ENCODE assay signal across 1 cellular context in the genomic region with DNA sequence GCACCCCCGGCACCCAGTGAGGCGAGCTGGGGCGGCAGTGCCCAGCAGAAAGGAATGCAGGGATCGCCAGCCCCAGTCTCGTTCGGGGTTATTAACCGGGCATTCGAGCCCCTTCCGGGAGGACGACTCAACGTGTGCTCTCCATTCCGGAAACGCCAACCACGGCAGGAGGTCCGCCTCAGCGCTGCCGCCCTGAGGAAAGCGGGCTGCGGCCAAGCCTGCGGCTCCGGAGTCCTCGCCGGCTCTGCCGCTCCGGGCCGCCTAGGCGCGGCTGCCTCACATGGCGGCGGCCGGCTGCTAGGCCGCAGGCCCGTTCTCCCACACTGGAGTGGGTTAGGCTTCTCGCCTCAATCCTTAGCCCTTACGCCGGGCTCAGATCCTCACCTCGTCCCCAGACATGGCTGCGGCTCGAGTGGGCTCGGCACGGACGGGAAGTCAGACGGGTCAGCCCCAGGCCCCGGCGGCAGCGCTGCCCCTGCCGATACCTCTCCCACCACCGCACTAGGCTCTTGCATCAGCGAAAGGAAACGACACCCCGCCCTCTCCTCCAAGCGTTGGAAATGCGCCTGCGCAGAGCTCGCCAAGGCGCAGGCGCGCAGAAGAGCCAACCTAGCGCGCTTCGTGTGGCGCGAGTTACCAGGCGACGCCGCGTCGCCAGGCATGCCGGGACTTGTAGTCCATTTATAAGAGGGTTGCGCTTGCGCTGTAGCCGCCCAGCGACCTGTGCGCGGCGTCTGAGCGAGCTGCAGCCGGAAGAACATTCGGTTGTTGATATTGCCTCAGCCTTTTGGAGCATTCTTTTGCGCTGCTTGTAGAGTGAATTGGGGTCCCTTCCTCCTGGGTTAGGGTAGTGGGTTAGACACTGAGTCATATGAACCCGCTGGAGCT.
TF ChIP-seq lines count a peak whose summit lies in the region.

Gene EIF2S2 (minus strand): TSS at position 532 of the 888 bp plus-strand sequence. CDS start 133 bp downstream, at position 399.

TF ChIP-seq in HepG2, 621 proteins besides CTCF, POLR2A, EP300 and RAD21 (continued from another document and continues in another):
- TF ChIP-seq TEAD2 (CRISPR knock-in tag; IDR thresholded peaks at IDR 0.05), result peak; percentile 24; the same call in 1 of the 2 replicates
- TF ChIP-seq ZNF83 (CRISPR knock-in tag; IDR thresholded peaks at IDR 0.05; ENCODE audit: borderline replicate concordance), result peak; percentile 97
- 0 out of 2 replicates have a peak, but pooled peaks have one; percentile 7 for TF ChIP-seq ZNF652 (CRISPR knock-in tag; IDR thresholded peaks at IDR 0.05; ENCODE audit: borderline replicate concordance, low read depth)
- no peak; the same call in 1 of the 2 replicates for TF ChIP-seq RFX5 (IDR thresholded peaks at IDR 0.05; ENCODE audit: low read depth, low read length)
- peak; percentile 76 for TF ChIP-seq U2AF1 (optimal IDR thresholded peaks at IDR 0.05; ENCODE audit: low read depth, low read length)
- peak; percentile 98 for TF ChIP-seq POLR2G (IDR thresholded peaks at IDR 0.05; ENCODE audit: low read depth, low read length)
- peak; percentile 94; the same call in 1 of the 2 replicates for TF ChIP-seq SNAPC5 (CRISPR knock-in tag; IDR thresholded peaks at IDR 0.05; ENCODE audit: borderline replicate concordance)
- 0 out of 2 replicates have a peak, but pooled peaks have one; percentile 65 for TF ChIP-seq BATF2 (CRISPR knock-in tag; IDR thresholded peaks at IDR 0.05)
- TF ChIP-seq, protein P1, sequence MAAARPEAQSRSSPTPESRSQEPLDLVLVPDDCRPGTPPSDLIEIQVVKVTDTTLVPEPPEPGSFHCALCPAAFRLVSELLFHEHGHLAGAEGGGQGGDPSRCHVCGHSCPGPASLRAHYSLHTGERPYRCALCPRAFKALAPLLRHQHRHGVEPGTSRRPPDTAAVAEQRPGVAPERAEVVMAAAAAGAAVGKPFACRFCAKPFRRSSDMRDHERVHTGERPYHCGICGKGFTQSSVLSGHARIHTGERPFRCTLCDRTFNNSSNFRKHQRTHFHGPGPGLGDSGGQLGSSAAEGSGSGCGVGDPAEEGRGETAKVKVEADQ (CRISPR knock-in tag; IDR thresholded peaks at IDR 0.05; ENCODE audit: borderline replicate concordance), result peak; percentile 79; the same call in 1 of the 2 replicates
- TF ChIP-seq NFKB2 (CRISPR knock-in tag; IDR thresholded peaks at IDR 0.05; ENCODE audit: borderline replicate concordance), result peak; percentile 92
- peak; percentile 95 for TF ChIP-seq ZBTB3 (CRISPR knock-in tag; IDR thresholded peaks at IDR 0.05; ENCODE audit: borderline replicate concordance, low read depth)
- TF ChIP-seq THAP7 (CRISPR knock-in tag; IDR thresholded peaks at IDR 0.05), result 0 out of 2 replicates have a peak, but pooled peaks have one; percentile 95
- TF ChIP-seq, protein P2, sequence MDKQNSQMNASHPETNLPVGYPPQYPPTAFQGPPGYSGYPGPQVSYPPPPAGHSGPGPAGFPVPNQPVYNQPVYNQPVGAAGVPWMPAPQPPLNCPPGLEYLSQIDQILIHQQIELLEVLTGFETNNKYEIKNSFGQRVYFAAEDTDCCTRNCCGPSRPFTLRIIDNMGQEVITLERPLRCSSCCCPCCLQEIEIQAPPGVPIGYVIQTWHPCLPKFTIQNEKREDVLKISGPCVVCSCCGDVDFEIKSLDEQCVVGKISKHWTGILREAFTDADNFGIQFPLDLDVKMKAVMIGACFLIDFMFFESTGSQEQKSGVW (CRISPR knock-in tag; IDR thresholded peaks at IDR 0.05; ENCODE audit: borderline replicate concordance), result no peak; the same call in 1 of the 2 replicates
- peak; percentile 87 for TF ChIP-seq ZNF777 (CRISPR knock-in tag; IDR thresholded peaks at IDR 0.05)
- TF ChIP-seq ZNF639 (CRISPR knock-in tag; conservative IDR thresholded peaks at IDR 0.05), result peak; percentile 39; the same call in 1 of the 2 replicates
- peak; percentile 29 for TF ChIP-seq JUND (CRISPR knock-in tag; IDR thresholded peaks at IDR 0.05)
- no peak for TF ChIP-seq ZNF644 (CRISPR knock-in tag; IDR thresholded peaks at IDR 0.05; ENCODE audit: low read depth)
- TF ChIP-seq MTA3 (CRISPR knock-in tag; IDR thresholded peaks at IDR 0.05), result 0 out of 2 replicates have a peak, but pooled peaks have one; percentile 23
- peak; percentile 94 for TF ChIP-seq JARID2 (CRISPR knock-in tag; IDR thresholded peaks at IDR 0.05; ENCODE audit: insufficient replicate concordance)
- TF ChIP-seq, protein P3, sequence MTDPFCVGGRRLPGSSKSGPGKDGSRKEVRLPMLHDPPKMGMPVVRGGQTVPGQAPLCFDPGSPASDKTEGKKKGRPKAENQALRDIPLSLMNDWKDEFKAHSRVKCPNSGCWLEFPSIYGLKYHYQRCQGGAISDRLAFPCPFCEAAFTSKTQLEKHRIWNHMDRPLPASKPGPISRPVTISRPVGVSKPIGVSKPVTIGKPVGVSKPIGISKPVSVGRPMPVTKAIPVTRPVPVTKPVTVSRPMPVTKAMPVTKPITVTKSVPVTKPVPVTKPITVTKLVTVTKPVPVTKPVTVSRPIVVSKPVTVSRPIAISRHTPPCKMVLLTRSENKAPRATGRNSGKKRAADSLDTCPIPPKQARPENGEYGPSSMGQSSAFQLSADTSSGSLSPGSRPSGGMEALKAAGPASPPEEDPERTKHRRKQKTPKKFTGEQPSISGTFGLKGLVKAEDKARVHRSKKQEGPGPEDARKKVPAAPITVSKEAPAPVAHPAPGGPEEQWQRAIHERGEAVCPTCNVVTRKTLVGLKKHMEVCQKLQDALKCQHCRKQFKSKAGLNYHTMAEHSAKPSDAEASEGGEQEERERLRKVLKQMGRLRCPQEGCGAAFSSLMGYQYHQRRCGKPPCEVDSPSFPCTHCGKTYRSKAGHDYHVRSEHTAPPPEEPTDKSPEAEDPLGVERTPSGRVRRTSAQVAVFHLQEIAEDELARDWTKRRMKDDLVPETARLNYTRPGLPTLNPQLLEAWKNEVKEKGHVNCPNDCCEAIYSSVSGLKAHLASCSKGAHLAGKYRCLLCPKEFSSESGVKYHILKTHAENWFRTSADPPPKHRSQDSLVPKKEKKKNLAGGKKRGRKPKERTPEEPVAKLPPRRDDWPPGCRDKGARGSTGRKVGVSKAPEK (CRISPR knock-in tag; IDR thresholded peaks at IDR 0.05; ENCODE audit: borderline replicate concordance), result no peak
- TF ChIP-seq, protein P4, sequence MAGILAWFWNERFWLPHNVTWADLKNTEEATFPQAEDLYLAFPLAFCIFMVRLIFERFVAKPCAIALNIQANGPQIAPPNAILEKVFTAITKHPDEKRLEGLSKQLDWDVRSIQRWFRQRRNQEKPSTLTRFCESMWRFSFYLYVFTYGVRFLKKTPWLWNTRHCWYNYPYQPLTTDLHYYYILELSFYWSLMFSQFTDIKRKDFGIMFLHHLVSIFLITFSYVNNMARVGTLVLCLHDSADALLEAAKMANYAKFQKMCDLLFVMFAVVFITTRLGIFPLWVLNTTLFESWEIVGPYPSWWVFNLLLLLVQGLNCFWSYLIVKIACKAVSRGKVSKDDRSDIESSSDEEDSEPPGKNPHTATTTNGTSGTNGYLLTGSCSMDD (CRISPR knock-in tag; IDR thresholded peaks at IDR 0.05), result no peak; the same call in 1 of the 2 replicates
- TF ChIP-seq CENPX (CRISPR knock-in tag; IDR thresholded peaks at IDR 0.05), result no peak
- peak; percentile 80 for TF ChIP-seq SP140L (CRISPR knock-in tag; IDR thresholded peaks at IDR 0.05; ENCODE audit: borderline replicate concordance)
- TF ChIP-seq, protein P5, sequence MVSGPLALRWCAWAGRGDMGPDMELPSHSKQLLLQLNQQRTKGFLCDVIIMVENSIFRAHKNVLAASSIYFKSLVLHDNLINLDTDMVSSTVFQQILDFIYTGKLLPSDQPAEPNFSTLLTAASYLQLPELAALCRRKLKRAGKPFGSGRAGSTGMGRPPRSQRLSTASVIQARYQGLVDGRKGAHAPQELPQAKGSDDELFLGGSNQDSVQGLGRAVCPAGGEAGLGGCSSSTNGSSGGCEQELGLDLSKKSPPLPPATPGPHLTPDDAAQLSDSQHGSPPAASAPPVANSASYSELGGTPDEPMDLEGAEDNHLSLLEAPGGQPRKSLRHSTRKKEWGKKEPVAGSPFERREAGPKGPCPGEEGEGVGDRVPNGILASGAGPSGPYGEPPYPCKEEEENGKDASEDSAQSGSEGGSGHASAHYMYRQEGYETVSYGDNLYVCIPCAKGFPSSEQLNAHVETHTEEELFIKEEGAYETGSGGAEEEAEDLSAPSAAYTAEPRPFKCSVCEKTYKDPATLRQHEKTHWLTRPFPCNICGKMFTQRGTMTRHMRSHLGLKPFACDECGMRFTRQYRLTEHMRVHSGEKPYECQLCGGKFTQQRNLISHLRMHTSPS (CRISPR knock-in tag; IDR thresholded peaks at IDR 0.05; ENCODE audit: low read depth), result peak; percentile 51
- TF ChIP-seq NCOR1 (IDR thresholded peaks at IDR 0.05; ENCODE audit: borderline replicate concordance, low read length), result no peak
- TF ChIP-seq MAF1 (CRISPR knock-in tag; IDR thresholded peaks at IDR 0.05; ENCODE audit: borderline replicate concordance), result peak; percentile 95
- peak; percentile 94 for TF ChIP-seq ZNF670 (CRISPR knock-in tag; IDR thresholded peaks at IDR 0.05; ENCODE audit: borderline replicate concordance)
- TF ChIP-seq, protein P6, sequence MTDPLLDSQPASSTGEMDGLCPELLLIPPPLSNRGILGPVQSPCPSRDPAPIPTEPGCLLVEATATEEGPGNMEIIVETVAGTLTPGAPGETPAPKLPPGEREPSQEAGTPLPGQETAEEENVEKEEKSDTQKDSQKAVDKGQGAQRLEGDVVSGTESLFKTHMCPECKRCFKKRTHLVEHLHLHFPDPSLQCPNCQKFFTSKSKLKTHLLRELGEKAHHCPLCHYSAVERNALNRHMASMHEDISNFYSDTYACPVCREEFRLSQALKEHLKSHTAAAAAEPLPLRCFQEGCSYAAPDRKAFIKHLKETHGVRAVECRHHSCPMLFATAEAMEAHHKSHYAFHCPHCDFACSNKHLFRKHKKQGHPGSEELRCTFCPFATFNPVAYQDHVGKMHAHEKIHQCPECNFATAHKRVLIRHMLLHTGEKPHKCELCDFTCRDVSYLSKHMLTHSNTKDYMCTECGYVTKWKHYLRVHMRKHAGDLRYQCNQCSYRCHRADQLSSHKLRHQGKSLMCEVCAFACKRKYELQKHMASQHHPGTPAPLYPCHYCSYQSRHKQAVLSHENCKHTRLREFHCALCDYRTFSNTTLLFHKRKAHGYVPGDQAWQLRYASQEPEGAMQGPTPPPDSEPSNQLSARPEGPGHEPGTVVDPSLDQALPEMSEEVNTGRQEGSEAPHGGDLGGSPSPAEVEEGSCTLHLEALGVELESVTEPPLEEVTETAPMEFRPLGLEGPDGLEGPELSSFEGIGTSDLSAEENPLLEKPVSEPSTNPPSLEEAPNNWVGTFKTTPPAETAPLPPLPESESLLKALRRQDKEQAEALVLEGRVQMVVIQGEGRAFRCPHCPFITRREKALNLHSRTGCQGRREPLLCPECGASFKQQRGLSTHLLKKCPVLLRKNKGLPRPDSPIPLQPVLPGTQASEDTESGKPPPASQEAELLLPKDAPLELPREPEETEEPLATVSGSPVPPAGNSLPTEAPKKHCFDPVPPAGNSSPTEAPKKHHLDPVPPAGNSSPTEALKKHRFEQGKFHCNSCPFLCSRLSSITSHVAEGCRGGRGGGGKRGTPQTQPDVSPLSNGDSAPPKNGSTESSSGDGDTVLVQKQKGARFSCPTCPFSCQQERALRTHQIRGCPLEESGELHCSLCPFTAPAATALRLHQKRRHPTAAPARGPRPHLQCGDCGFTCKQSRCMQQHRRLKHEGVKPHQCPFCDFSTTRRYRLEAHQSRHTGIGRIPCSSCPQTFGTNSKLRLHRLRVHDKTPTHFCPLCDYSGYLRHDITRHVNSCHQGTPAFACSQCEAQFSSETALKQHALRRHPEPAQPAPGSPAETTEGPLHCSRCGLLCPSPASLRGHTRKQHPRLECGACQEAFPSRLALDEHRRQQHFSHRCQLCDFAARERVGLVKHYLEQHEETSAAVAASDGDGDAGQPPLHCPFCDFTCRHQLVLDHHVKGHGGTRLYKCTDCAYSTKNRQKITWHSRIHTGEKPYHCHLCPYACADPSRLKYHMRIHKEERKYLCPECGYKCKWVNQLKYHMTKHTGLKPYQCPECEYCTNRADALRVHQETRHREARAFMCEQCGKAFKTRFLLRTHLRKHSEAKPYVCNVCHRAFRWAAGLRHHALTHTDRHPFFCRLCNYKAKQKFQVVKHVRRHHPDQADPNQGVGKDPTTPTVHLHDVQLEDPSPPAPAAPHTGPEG (CRISPR knock-in tag; IDR thresholded peaks at IDR 0.05), result peak; percentile 83
- no peak for TF ChIP-seq HNRNPK (IDR thresholded peaks at IDR 0.05; ENCODE audit: low read depth, low read length, poor library complexity, severe bottlenecking)
